ENCODE assay signal across 9 cellular contexts in genomic region chr7:115009139-115009538, GRCh38.
DNase-seq lines count a peak whose midpoint lies in the region; ATAC-seq, FAIRE-seq and TF ChIP-seq lines count a peak whose summit lies in the region.
"Had no signal": no experiment of that assay in that cellular context is flagged by ENCODE, and none has a peak within 500 bp of the region (broad histone marks: within the 10 kb centered on the region; RNA-seq: fewer than 3 reads in every experiment).

No MANE protein-coding gene starts in this region.

- no peak for TF ChIP-seq CTCF in upper lobe of right lung (IDR thresholded peaks at IDR 0.05)

- ATAC-seq in GM19455 (IDR thresholded peaks at IDR 0.05; ENCODE audit: unreplicated experiment) (peak; percentile 70), HG03432 (IDR thresholded peaks at IDR 0.05; ENCODE audit: unreplicated experiment) (peak; percentile 81), upper lobe of right lung (no peak)

- H3K4me3 ChIP-seq in ACC112 (ENCODE audit: low read depth, low read length) (peak overlapping the region; percentile 44), upper lobe of right lung (no peak overlapping the region)

- H3K4me1 ChIP-seq in ACC112 (ENCODE audit: control insufficient read depth, insufficient read depth, low read length, unreplicated experiment), result peaks cover 31% of the 10 kb centered on the region
- H3K4me1 ChIP-seq in upper lobe of right lung, result peaks cover 23% of the 10 kb centered on the region

- no peak for FAIRE-seq in RCC 7860 (lab: Jason Lieb, UNC)
- FAIRE-seq: G401.6 had no signal

- H3K36me3 ChIP-seq in ACC112 (ENCODE audit: insufficient read depth, low read length), result peaks cover 7% of the 10 kb centered on the region; the same call in 1 of the 2 replicates
- H3K36me3 ChIP-seq in upper lobe of right lung, result no peaks in the 10 kb centered on the region

- no peak overlapping the region for H3K27ac ChIP-seq in ACC112 (ENCODE audit: low read depth, low read length)
- peak overlapping the region; percentile 55 for H3K27ac ChIP-seq in upper lobe of right lung

- intact Hi-C loops in upper lobe of right lung (cut with DNase I), result no loop called here

- DNase-seq in central memory CD4-positive, alpha-beta T cell, result peak; percentile 30
- no peak for DNase-seq in upper lobe of right lung
- no peak for DNase-seq in RCC 7860 (ENCODE audit: low spot score)
- no peak for DNase-seq in SK-N-DZ (ENCODE audit: low spot score)
- DNase-seq in stimulated activated CD4-positive, alpha-beta T cell treated with anti-CD3 and anti-CD28 coated beads, Interleukin-1b, Interleukin-23, amount 100 ng/mL, for 48 hours, result no peak

- H3K79me2 ChIP-seq in ACC112 (ENCODE audit: control insufficient read depth, insufficient read depth, low read length, unreplicated experiment), result no peaks in the 10 kb centered on the region

- H2AFZ ChIP-seq in ACC112 (ENCODE audit: low read length, unreplicated experiment), result no peak overlapping the region

- H3K27me3 ChIP-seq in ACC112 (ENCODE audit: insufficient read depth, low read length) (no peaks in the 10 kb centered on the region), upper lobe of right lung (no peaks in the 10 kb centered on the region)

- H3K9me3 ChIP-seq in upper lobe of right lung, result no peaks in the 10 kb centered on the region
